Comparison of ENCODE assay signal across 10 cellular contexts in genomic region chr1:29912413-29912812, GRCh38.
DNase-seq lines count a peak whose midpoint lies in the region; ATAC-seq lines count a peak whose summit lies in the region.
"Had no signal": no experiment of that assay in that cellular context is flagged by ENCODE, and none has a peak within 500 bp of the region (broad histone marks: within the 10 kb centered on the region; RNA-seq: fewer than 3 reads in every experiment).

No MANE protein-coding gene starts in this region.

- ATAC-seq in HG03565 (IDR thresholded peaks at IDR 0.05; ENCODE audit: unreplicated experiment) (no peak), GM19397 (IDR thresholded peaks at IDR 0.05; ENCODE audit: unreplicated experiment) (no peak)
- ATAC-seq: gastroesophageal sphincter had no signal

- DNase-seq in NCI-H345 treated with DMSO at 0.1 percent for 48 hours (lab: John Stamatoyannopoulos, UW; ENCODE audit: unreplicated experiment) = peak; percentile 18
- DNase-seq in NCI-H345 (lab: John Stamatoyannopoulos, UW) = no peak
- DNase-seq in NCI-H526 (lab: John Stamatoyannopoulos, UW) = peak; percentile 4 to 66
- peak; percentile 41 to 65 for DNase-seq in dermis microvascular lymphatic vessel endothelial cell (ENCODE audit: low read depth in 2 of 2)
- peak; percentile 49 for DNase-seq in renal cortical epithelial cell (ENCODE audit: low read depth)
- DNase-seq in superior temporal gyrus (ENCODE audit: extremely low spot score) = no peak
- DNase-seq: ovary had no signal

Comparison
In these comparisons a context has a peak if more than half of its experiments do, and no peak if none do; other contexts are left out.
1. DNase-seq: peak in NCI-H345 treated with DMSO at 0.1 percent for 48 hours (single experiment), NCI-H526 (2 of 2), dermis microvascular lymphatic vessel endothelial cell (2 of 2) and renal cortical epithelial cell (single experiment); none in NCI-H345 (single experiment) and superior temporal gyrus (single experiment).